Comparison of ENCODE assay signal across 8 cellular contexts in the genomic region with DNA sequence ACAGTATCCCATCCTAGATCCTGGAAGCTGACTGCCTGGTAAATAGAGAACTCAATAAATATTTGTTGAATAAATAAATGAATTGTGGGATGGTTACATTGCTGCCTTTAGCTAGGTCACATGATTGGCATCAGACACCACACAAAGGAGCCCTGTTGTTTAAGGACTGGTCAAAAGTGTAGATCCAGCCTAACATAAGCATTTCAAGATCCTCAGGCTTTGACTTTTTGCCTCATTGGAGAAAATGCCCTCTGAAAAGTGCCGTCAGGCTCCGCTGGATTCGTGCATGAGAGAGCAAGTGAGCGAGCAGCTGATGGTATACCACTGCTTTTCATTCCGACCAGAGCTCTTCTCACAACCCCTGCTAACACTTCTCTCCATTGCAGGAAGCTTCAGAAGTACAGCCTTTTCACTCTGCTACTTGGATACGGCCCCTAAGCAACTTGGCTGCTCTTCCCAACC. TPM values are rescaled to one million over a fixed set of nuclear protein-coding genes. Genes with fewer than 3 reads are reported as not detected.
DNase-seq lines count a peak whose midpoint lies in the region; TF ChIP-seq lines count a peak whose summit lies in the region.

No MANE protein-coding gene starts in this region.

- no peaks in the 10 kb centered on the region for H3K9me2 ChIP-seq in OCI-LY7 (ENCODE audit: insufficient read depth, low read length)

- peak overlapping the region; percentile 88 for H3K4me2 ChIP-seq in OCI-LY7 (ENCODE audit: low read length)

- H3K4me3 ChIP-seq in ACC112 (ENCODE audit: low read depth, low read length) (no peak overlapping the region), OCI-LY7 (ENCODE audit: low read depth, low read length, poor library complexity, severe bottlenecking) (peak overlapping the region; percentile 92), ovary (no peak overlapping the region)

- TF ChIP-seq CTCF in GM20000 (IDR thresholded peaks at IDR 0.05; ENCODE audit: extremely low read depth, missing control alignments) (no peak), OCI-LY7 (conservative IDR thresholded peaks at IDR 0.05; ENCODE audit: low read length) (no peak), ovary (IDR thresholded peaks at IDR 0.05) (no peak)

- peaks cover under 1% of the 10 kb centered on the region; the same call in 1 of the 2 replicates for H3K36me3 ChIP-seq in ACC112 (ENCODE audit: insufficient read depth, low read length)
- peaks cover 16% of the 10 kb centered on the region for H3K36me3 ChIP-seq in OCI-LY7 (ENCODE audit: insufficient read depth, low read length)
- H3K36me3 ChIP-seq in ovary: no peaks in the 10 kb centered on the region

- no TSS peak for BruUV-seq in OCI-LY7 (replicated peaks; lab: Mats Ljungman, UMichigan)

- H3K27me3 ChIP-seq in ACC112 (ENCODE audit: insufficient read depth, low read length) (no peaks in the 10 kb centered on the region), ovary (no peaks in the 10 kb centered on the region)

- H3K4me1 ChIP-seq in ACC112 (ENCODE audit: control insufficient read depth, insufficient read depth, low read length, unreplicated experiment) (peaks cover 19% of the 10 kb centered on the region), OCI-LY7 (ENCODE audit: insufficient read depth, low read length, poor library complexity, severe bottlenecking) (peaks cover 24% of the 10 kb centered on the region), ovary (ENCODE audit: insufficient read depth) (peaks cover 7% of the 10 kb centered on the region)

- DNase-seq in GM20000 (ENCODE audit: low spot score): peak; percentile 35
- DNase-seq in OCI-LY7 (ENCODE audit: low spot score): peak; percentile 53
- peak; percentile 5 for DNase-seq in fibroblast of gingiva (ENCODE audit: low read depth)
- DNase-seq in ovary: peak in 1 of 5 donors; percentile 23
- no peak for DNase-seq in NCI-H1436 treated with DMSO at 0.1 percent for 48 hours (lab: John Stamatoyannopoulos, UW)
- DNase-seq in SK-N-DZ (ENCODE audit: low spot score): no peak
- no peak for DNase-seq in activated CD4-positive, alpha-beta T cell treated with anti-CD3 and anti-CD28 coated beads, Interleukin-2, amount 50 U/mL, for 48 hours

- TF ChIP-seq EP300 in ovary (IDR thresholded peaks at IDR 0.05): no peak

- no peak for TF ChIP-seq POLR2A in ovary (IDR thresholded peaks at IDR 0.05)

- no peaks in the 10 kb centered on the region for H3K9me3 ChIP-seq in OCI-LY7 (ENCODE audit: low read length)
- no peaks in the 10 kb centered on the region for H3K9me3 ChIP-seq in ovary

- peak overlapping the region; percentile 55 for H2AFZ ChIP-seq in ACC112 (ENCODE audit: low read length, unreplicated experiment)
- H2AFZ ChIP-seq in OCI-LY7 (ENCODE audit: low read length): peak overlapping the region; percentile 99

- intact Hi-C loops in OCI-LY7 (cut with micrococcal nuclease; ENCODE audit: unreplicated experiment) (loop anchor here (2.0 kb wide), 1 partner anchor 55 kb away; the partner anchor contains the start of gene ZSCAN30), ovary (cut with DNase I) (no loop called here)

- peaks cover 15% of the 10 kb centered on the region for H4K20me1 ChIP-seq in OCI-LY7 (ENCODE audit: insufficient read depth, low read length)

- WGBS in ovary, 3 donors: 16 to 28% (median 22%) methylated on average over 6 of the region's 6 CpGs

- CTCF ChIA-PET in OCI-LY7 (lab: Charles Lee; ENCODE audit: unreplicated experiment): no interaction called here

- no peak overlapping the region for H3K27ac ChIP-seq in ACC112 (ENCODE audit: low read depth, low read length)
- peak overlapping the region; percentile 83 for H3K27ac ChIP-seq in OCI-LY7 (ENCODE audit: low read depth, low read length, poor library complexity, severe bottlenecking)
- peak overlapping the region; percentile 42 to 98 for H3K27ac ChIP-seq in ovary

- POLR2A ChIA-PET in OCI-LY7 (lab: Charles Lee): interaction anchor here (0.6 to 1.8 kb wide), 4 partner anchors 56 to 220 kb away, joined by 3 to 8 read pairs (median 6); partner anchors contain the start of gene ZSCAN30

- H3K79me2 ChIP-seq in ACC112 (ENCODE audit: control insufficient read depth, insufficient read depth, low read length, unreplicated experiment) (peaks cover 36% of the 10 kb centered on the region), OCI-LY7 (ENCODE audit: insufficient read depth, low read depth, low read length) (peaks cover 36% of the 10 kb centered on the region)

RNA-seq across cellular contexts. Expression of gene ZNF24, which starts 1.3 kb away (rescaled TPM):
- 13.6 and 16.7 TPM in 2 replicates for total RNA-seq in OCI-LY7 (2014; rRNA removed; shearing (Covaris generic))
- total RNA-seq in OCI-LY7 (2022) (29.8 and 31.4 TPM in 2 replicates), ovary (10 to 100 TPM; 27.1 to 64.8 (median 48.7) TPM)
- 10 to 100 TPM; 18.7 to 26.6 TPM for polyA plus RNA-seq in ovary
- 27.7 and 29.0 TPM in 2 replicates for polyA plus RNA-seq in SK-N-DZ (2014; cell fraction: cytosol; rRNA removed)
- 22.3 and 28.6 TPM in 2 replicates for polyA plus RNA-seq in SK-N-DZ (2014; cell fraction: nucleus; rRNA removed)

RNA-seq across cellular contexts. Expression of gene ZNF396, which starts 31.6 kb away (rescaled TPM):
- 0.13 and 0.38 TPM in 2 replicates for total RNA-seq in OCI-LY7 (2014; rRNA removed; shearing (Covaris generic))
- 0.87 and 1.1 TPM in 2 replicates for total RNA-seq in OCI-LY7 (2022)
- 1 to 10 TPM in 6 of 7 donors, under 1 TPM in 1; 0.83 to 2.9 (median 1.7) TPM for total RNA-seq in ovary
- 1 to 10 TPM in 1 of 2 donors, under 1 TPM in 1; 0.84 to 1.5 TPM for polyA plus RNA-seq in ovary
- 0.51 and 0.55 TPM in 2 replicates for polyA plus RNA-seq in SK-N-DZ (2014; cell fraction: cytosol; rRNA removed)
- polyA plus RNA-seq in SK-N-DZ (2014; cell fraction: nucleus; rRNA removed): 0.22 and 0.52 TPM in 2 replicates

RNA-seq across cellular contexts. Expression of gene ZSCAN30, which starts 55.5 kb away (rescaled TPM):
- 4.3 and 7.5 TPM in 2 replicates for total RNA-seq in OCI-LY7 (2014; rRNA removed; shearing (Covaris generic))
- total RNA-seq in OCI-LY7 (2022): 7.6 and 9.1 TPM in 2 replicates
- 10 to 100 TPM; 12.2 to 18.3 (median 13.8) TPM for total RNA-seq in ovary
- polyA plus RNA-seq in ovary: 10 to 100 TPM in 1 of 2 donors, 1 to 10 TPM in 1; 7.0 to 14.8 TPM
- 10.4 and 13.2 TPM in 2 replicates for polyA plus RNA-seq in SK-N-DZ (2014; cell fraction: cytosol; rRNA removed)
- 46.4 and 63.4 TPM in 2 replicates for polyA plus RNA-seq in SK-N-DZ (2014; cell fraction: nucleus; rRNA removed)

Comparison
In these comparisons a context has a peak if more than half of its experiments do, and no peak if none do; other contexts are left out.
1. DNase-seq: peak in GM20000 (single experiment), OCI-LY7 (single experiment) and fibroblast of gingiva (single experiment); none in NCI-H1436 treated with DMSO at 0.1 percent for 48 hours (single experiment), SK-N-DZ (single experiment) and activated CD4-positive, alpha-beta T cell treated with anti-CD3 and anti-CD28 coated beads, Interleukin-2, amount 50 U/mL, for 48 hours (0 of 2).